In genomic region chr9:109248133-109248581, GRCh38 we compare ENCODE assay signal across 14 cellular contexts.
A peak's percentile ranks its signal among the peaks of the same experiment; 100 is the strongest.
DNase-seq lines count a peak whose midpoint lies in the region; ATAC-seq and TF ChIP-seq lines count a peak whose summit lies in the region.
"Had no signal": no experiment of that assay in that cellular context is flagged by ENCODE, and none has a peak within 500 bp of the region (broad histone marks: within the 10 kb centered on the region; RNA-seq: fewer than 3 reads in every experiment).

No MANE protein-coding gene starts in this region.

- peak; percentile 36; the same call in 2 of the 3 replicates for ATAC-seq in SK-N-SH treated with all-trans-retinoic acid at 6 μM for 48 hours
- ATAC-seq in HG02981 (IDR thresholded peaks at IDR 0.05; ENCODE audit: unreplicated experiment) = no peak
- ATAC-seq: activated CD8-positive, alpha-beta memory T cell treated with anti-CD3 and anti-CD28 coated beads, Interleukin-2, amount 10 ng/mL, durations not matched to agents 7 days and 5 days; stimulated activated naive CD8-positive, alpha-beta T cell treated with anti-CD3 and anti-CD28 coated beads, Interleukin-15, amount 100 ng/mL, for 72 hours had no signal

- DNase-seq in H7 (peak; percentile 45), fibroblast of the aortic adventitia (ENCODE audit: low read depth) (peak; percentile 11), stomach (no peak), NCI-H1436 (lab: John Stamatoyannopoulos, UW) (no peak), HAP-1 (ENCODE audit: low spot score in 2 of 2) (no peak)
- DNase-seq: activated B cell treated with CpG ODN at 0.5 μM for 24 hours; activated CD8-positive, alpha-beta memory T cell treated with anti-CD3 and anti-CD28 coated beads, Interleukin-2, amount 10 ng/mL, durations not matched to agents 7 days and 5 days; activated naive CD4-positive, alpha-beta T cell; central memory CD4-positive, alpha-beta T cell; small intestine; stimulated activated naive CD8-positive, alpha-beta T cell treated with anti-CD3 and anti-CD28 coated beads, Interleukin-15, amount 100 ng/mL, for 72 hours had no signal

- in situ Hi-C loops in HAP-1 (cut with MboI; ENCODE audit: low sequenced_read_pairs) = no loop called here

- H3K4me1 ChIP-seq in stomach (peaks cover 25 to 54% (median 40%) of the 10 kb centered on the region in 4 donors), HAP-1 (peaks cover 2% of the 10 kb centered on the region)

- 58 to 66% (median 63%) methylated on average over 7 of the region's 7 CpGs for WGBS in stomach, 5 donors

- no peak for TF ChIP-seq POLR2A in stomach (IDR thresholded peaks at IDR 0.05)

- no peak overlapping the region for H3K4me3 ChIP-seq in H7 (ENCODE audit: insufficient read depth, low read depth, low read length)
- no peak overlapping the region for H3K4me3 ChIP-seq in fibroblast of the aortic adventitia (ENCODE audit: low read depth, low read length)
- no peak overlapping the region for H3K4me3 ChIP-seq in stomach
- no peak overlapping the region for H3K4me3 ChIP-seq in HAP-1

- TF ChIP-seq EP300 in stomach (IDR thresholded peaks at IDR 0.05) = no peak

- H3K36me3 ChIP-seq in H7 (replicated peaks; ENCODE audit: control insufficient read depth, insufficient read depth, low read length) (no peaks in the 10 kb centered on the region; the same call in 1 of the 2 replicates), stomach (no peaks in the 10 kb centered on the region), HAP-1 (replicated peaks) (0 out of 2 replicates have a peak, but pooled peaks cover 2% of the 10 kb centered on the region)

- H3K9me3 ChIP-seq in stomach (no peaks in the 10 kb centered on the region), HAP-1 (no peaks in the 10 kb centered on the region)
- H3K9me3 ChIP-seq: Caco-2 had no signal

- peak overlapping the region; percentile 13 to 90 (median 24) for H3K27ac ChIP-seq in stomach

- intact Hi-C loops in stomach (cut with DNase I; ENCODE audit: low total_unique reads) = loop anchor here (5.0 kb wide), 1 partner anchor 69 kb away; no protein-coding TSS in a partner anchor

- no peak for TF ChIP-seq CTCF in fibroblast of the aortic adventitia (IDR thresholded peaks at IDR 0.05; ENCODE audit: insufficient read depth, low read length)
- TF ChIP-seq CTCF in stomach (IDR thresholded peaks at IDR 0.05) = no peak

- no peaks in the 10 kb centered on the region for H3K27me3 ChIP-seq in H7 (ENCODE audit: control insufficient read depth, insufficient read depth, low read length)
- peaks cover 0 to 5% (median 0%) of the 10 kb centered on the region in 3 donors for H3K27me3 ChIP-seq in stomach
- H3K27me3 ChIP-seq in HAP-1 (ENCODE audit: low read depth) = no peaks in the 10 kb centered on the region

TF ChIP-seq in SK-N-SH treated with all-trans-retinoic acid at 6 μM for 48 hours, 23 proteins besides CTCF, POLR2A, EP300 and RAD21:
- no peak for TF ChIP-seq CSRNP3 (CRISPR knock-in tag; IDR thresholded peaks at IDR 0.05)

Comparison
In these comparisons a context has a peak if more than half of its experiments do, and no peak if none do; other contexts are left out.
1. DNase-seq: peak in H7 (single experiment) and fibroblast of the aortic adventitia (single experiment); none in stomach (single experiment), NCI-H1436 (single experiment) and HAP-1 (0 of 2).